ENCODE assay signal across 28 cellular contexts in the genomic region with DNA sequence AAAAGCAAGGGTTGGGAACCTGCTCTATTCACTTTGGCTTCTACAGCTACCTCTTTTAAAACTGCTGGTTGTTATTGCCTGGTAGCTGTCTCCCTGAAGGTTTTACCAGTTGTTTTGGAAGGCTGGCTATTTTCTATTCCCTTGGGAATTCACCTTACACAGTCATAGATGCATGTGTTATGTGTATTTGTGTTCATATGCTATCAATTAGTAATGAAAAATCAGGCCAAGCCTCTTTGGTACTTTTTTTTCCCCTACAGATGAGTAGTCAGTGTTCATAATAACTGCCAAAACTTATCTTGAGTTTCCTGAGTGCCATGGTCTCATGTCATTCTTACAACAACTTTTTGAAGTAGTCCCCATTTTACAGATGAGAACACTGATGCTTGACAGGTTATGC.
"Had no signal": no experiment of that assay in that cellular context is flagged by ENCODE, and none has a peak within 500 bp of the region (broad histone marks: within the 10 kb centered on the region; RNA-seq: fewer than 3 reads in every experiment).

No MANE protein-coding gene starts in this region.

- H2AFZ ChIP-seq: parathyroid adenoma had no signal

- H3K4me1 Mint-ChIP-seq: immature natural killer cell; mesothelial cell of epicardium; natural killer cell; stimulated activated memory B cell treated with anti-CD40 and anti-IgM and Interleukin-4, amounts not matched to agents 10 μg/mL and 1 μg/mL and 100 μg/mL, for 72 hours; stimulated activated naive CD8-positive, alpha-beta T cell treated with anti-CD3 and anti-CD28 coated beads, Interleukin-15, amount 100 ng/mL, for 72 hours had no signal

- H3K79me2 ChIP-seq: parathyroid adenoma had no signal

- H3K27me3 Mint-ChIP-seq: naive B cell; stimulated activated memory B cell treated with anti-CD40 and anti-IgM and Interleukin-4, amounts not matched to agents 10 μg/mL and 1 μg/mL and 100 μg/mL, for 72 hours; stimulated activated naive CD8-positive, alpha-beta T cell treated with anti-CD3 and anti-CD28 coated beads, Interleukin-15, amount 100 ng/mL, for 72 hours had no signal

- H3K27ac ChIP-seq: left ventricle myocardium inferior, neutrophil, parathyroid adenoma, psoas muscle, right lobe of liver, testis, thyroid gland, transverse colon, upper lobe of left lung, vagina had no signal

- H3K4me3 Mint-ChIP-seq: immature natural killer cell; mesothelial cell of epicardium; naive B cell; natural killer cell; nephron progenitor cell; stimulated activated memory B cell treated with anti-CD40 and anti-IgM and Interleukin-4, amounts not matched to agents 10 μg/mL and 1 μg/mL and 100 μg/mL, for 72 hours; stimulated activated naive CD8-positive, alpha-beta T cell treated with anti-CD3 and anti-CD28 coated beads, Interleukin-15, amount 100 ng/mL, for 72 hours had no signal

- H3K4me3 ChIP-seq: left ventricle myocardium inferior, lung, neural progenitor cell, psoas muscle, right lobe of liver, smooth muscle cell, testis, thyroid gland, transverse colon, upper lobe of left lung, vagina had no signal

- H3K27ac Mint-ChIP-seq: immature natural killer cell; mesothelial cell of epicardium; natural killer cell; nephron progenitor cell; stimulated activated memory B cell treated with anti-CD40 and anti-IgM and Interleukin-4, amounts not matched to agents 10 μg/mL and 1 μg/mL and 100 μg/mL, for 72 hours had no signal

- H3K36me3 ChIP-seq: left ventricle myocardium inferior, neural progenitor cell, neutrophil, right lobe of liver, thyroid gland, transverse colon, upper lobe of left lung, vagina had no signal

- H3K27me3 ChIP-seq: neural progenitor cell, neutrophil, right lobe of liver, testis, thyroid gland, transverse colon, upper lobe of left lung, vagina had no signal

- H3K36me3 Mint-ChIP-seq: immature natural killer cell, naive B cell, natural killer cell, neural progenitor cell had no signal

- DNase-seq: hypothalamus; immature natural killer cell; left ventricle myocardium inferior; mesendoderm; naive B cell; natural killer cell; nephron progenitor cell; occipital lobe; psoas muscle; right lobe of liver; stimulated activated CD4-positive, alpha-beta T cell treated with anti-CD3 and anti-CD28 coated beads, Interleukin-1b, Interleukin-23, amount 100 ng/mL, for 48 hours; stimulated activated CD4-positive, alpha-beta T cell treated with anti-CD3 and anti-CD28 coated beads, Interleukin-2, amount 100 ng/mL, for 48 hours; stimulated activated CD4-positive, alpha-beta T cell treated with anti-CD3 and anti-CD28 coated beads, Interleukin-4, amount 100 ng/mL, for 4 hours; stimulated activated CD8-positive, alpha-beta memory T cell treated with anti-CD3 and anti-CD28 coated beads, Interleukin-4, amount 100 ng/mL, for 48 hours; stimulated activated naive CD4-positive, alpha-beta T cell treated with Interleukin-2 at 50 U/mL for 16 hours; stimulated activated naive CD8-positive, alpha-beta T cell treated with anti-CD3 and anti-CD28 coated beads, Interleukin-15, amount 100 ng/mL, for 72 hours; testis; thyroid gland; transverse colon; upper lobe of left lung had no signal

- H3K9me3 ChIP-seq: left ventricle myocardium inferior, neutrophil, psoas muscle, right lobe of liver, testis, thyroid gland, transverse colon, upper lobe of left lung, vagina had no signal

- ATAC-seq: natural killer cell; psoas muscle; right lobe of liver; stimulated activated memory B cell treated with anti-CD40 and anti-IgM and Interleukin-4, amounts not matched to agents 10 μg/mL and 1 μg/mL and 100 μg/mL, for 72 hours; stimulated activated naive CD8-positive, alpha-beta T cell treated with anti-CD3 and anti-CD28 coated beads, Interleukin-15, amount 100 ng/mL, for 72 hours had no signal

- H3K4me2 ChIP-seq: smooth muscle cell had no signal

- H3K9me3 Mint-ChIP-seq: naive B cell; natural killer cell; nephron progenitor cell; stimulated activated memory B cell treated with anti-CD40 and anti-IgM and Interleukin-4, amounts not matched to agents 10 μg/mL and 1 μg/mL and 100 μg/mL, for 72 hours; stimulated activated naive CD8-positive, alpha-beta T cell treated with anti-CD3 and anti-CD28 coated beads, Interleukin-15, amount 100 ng/mL, for 72 hours had no signal

- H3K4me1 ChIP-seq: parathyroid adenoma, psoas muscle, right lobe of liver, testis, transverse colon, upper lobe of left lung, vagina had no signal

- H3K9ac ChIP-seq: neural progenitor cell, parathyroid adenoma had no signal
